ENCODE assay signal across 17 cellular contexts in genomic region chr2:121210691-121211090, GRCh38.
DNase-seq lines count a peak whose midpoint lies in the region; ATAC-seq, FAIRE-seq and TF ChIP-seq lines count a peak whose summit lies in the region.
"Had no signal": no experiment of that assay in that cellular context is flagged by ENCODE, and none has a peak within 500 bp of the region (broad histone marks: within the 10 kb centered on the region; RNA-seq: fewer than 3 reads in every experiment).

No MANE protein-coding gene starts in this region.

- no peak for FAIRE-seq in RCC 7860 (lab: Jason Lieb, UNC)

- no peak for TF ChIP-seq CTCF in coronary artery (IDR thresholded peaks at IDR 0.05)

- H3K27ac ChIP-seq in epithelial cell of prostate (peak overlapping the region; percentile 64), coronary artery (no peak overlapping the region)
- H3K27ac ChIP-seq: esophagus muscularis mucosa, parathyroid adenoma, SK-N-MC, tibial nerve had no signal

- ATAC-seq in GM19328 (IDR thresholded peaks at IDR 0.05; ENCODE audit: unreplicated experiment): no peak
- ATAC-seq: WTC11 had no signal

- H3K4me3 ChIP-seq in coronary artery: no peak overlapping the region
- H3K4me3 ChIP-seq: esophagus muscularis mucosa, SK-N-MC, tibial nerve had no signal

- DNase-seq in AG20443 (ENCODE audit: low spot score) (peak; percentile 28), LoVo (ENCODE audit: low spot score) (peak; percentile 67), epithelial cell of prostate (ENCODE audit: low read depth, low spot score) (no peak), mucosa of gallbladder (ENCODE audit: low spot score) (peak; percentile 78), nucleus accumbens (lab: John Stamatoyannopoulos, UW) (no peak), RCC 7860 (ENCODE audit: low spot score) (no peak), coronary artery (ENCODE audit: low spot score) (no peak)
- DNase-seq: activated CD8-positive, alpha-beta memory T cell treated with anti-CD3 and anti-CD28 coated beads, Interleukin-2, amount 50 U/mL, for 4 hours; mesenchymal stem cell; NCI-H1417; NCI-H774 had no signal

Comparison
In these comparisons a context has a peak if more than half of its experiments do, and no peak if none do; other contexts are left out.
1. DNase-seq: peak in AG20443 (single experiment), LoVo (single experiment) and mucosa of gallbladder (single experiment); none in epithelial cell of prostate (single experiment), nucleus accumbens (0 of 56), RCC 7860 (single experiment) and coronary artery (single experiment).